Comparison of ENCODE assay signal across 13 cellular contexts in genomic region chr2:110828330-110828729, GRCh38.
"Had no signal": no experiment of that assay in that cellular context is flagged by ENCODE, and none has a peak within 500 bp of the region (broad histone marks: within the 10 kb centered on the region; RNA-seq: fewer than 3 reads in every experiment).

No MANE protein-coding gene starts in this region.

- ATAC-seq: activated naive CD4-positive, alpha-beta T cell treated with anti-CD3 and anti-CD28 coated beads, Interleukin-2, amount 50 U/mL, for 72 hours; gastroesophageal sphincter had no signal

- DNase-seq: activated CD4-positive, alpha-beta T cell treated with anti-CD3 and anti-CD28 coated beads, Interleukin-2, amount 10 ng/mL, durations not matched to agents 7 days and 5 days; activated CD4-positive, CD25-positive, alpha-beta regulatory T cell; activated T-cell treated with anti-CD3 and anti-CD28 coated beads for 4 hours; brain microvascular endothelial cell; dorsolateral prefrontal cortex; kidney glomerular epithelial cell; ovary; stimulated activated CD4-positive, alpha-beta T cell treated with anti-CD3 and anti-CD28 coated beads, Interleukin-15, amount 100 ng/mL, for 24 hours; stimulated activated CD4-positive, alpha-beta T cell treated with anti-CD3 and anti-CD28 coated beads, Interleukin-4, amount 100 ng/mL, for 4 hours; thyroid gland; uterus had no signal
